In genomic region chr4:145618912-145619638, GRCh38 we compare ENCODE assay signal across 8 cellular contexts. TPM values are rescaled to one million over a fixed set of nuclear protein-coding genes. Genes with fewer than 3 reads are reported as not detected.
DNase-seq lines count a peak whose midpoint lies in the region; ATAC-seq and TF ChIP-seq lines count a peak whose summit lies in the region.

MMAA (plus strand) TSS chr4:145619385; CDS start chr4:145639140, 19,755 bp downstream.

- DNase-seq in DMS 273 treated with DMSO at 0.1 percent for 48 hours (lab: John Stamatoyannopoulos, UW) (peak; percentile 52), OCI-LY7 (ENCODE audit: low spot score) (peak; percentile 95), activated T-cell treated with anti-CD3 and anti-CD28 coated beads for 4 hours (peak; percentile 95), epithelial cell of prostate (ENCODE audit: low read depth, low spot score) (no peak)
- peak; percentile 98 for DNase-seq in stimulated activated CD8-positive, alpha-beta memory T cell treated with anti-CD3 and anti-CD28 coated beads, Interleukin-4, amount 100 ng/mL, for 48 hours

- POLR2A ChIA-PET in OCI-LY7 (lab: Charles Lee) = interaction anchor here (0.5 to 2.9 kb wide), 9 partner anchors 38 to 351 kb away, joined by 3 to 10 read pairs (median 5); no protein-coding TSS in a partner anchor

- H3K27me3 ChIP-seq in HUES6 (ENCODE audit: control insufficient read depth, insufficient read depth, low read length) = no peaks in the 10 kb centered on the region
- no peaks in the 10 kb centered on the region for H3K27me3 ChIP-seq in mucosa of rectum (ENCODE audit: control insufficient read depth in 2 of 2, insufficient read depth in 2 of 2, low read length in 2 of 2)

- peak within 1 kb of the TSS; percentile 91 for H3K27ac ChIP-seq in HUES6 (ENCODE audit: low read depth, low read length)
- H3K27ac ChIP-seq in OCI-LY7 (ENCODE audit: low read depth, low read length, poor library complexity, severe bottlenecking) = peak within 1 kb of the TSS; percentile 92
- H3K27ac ChIP-seq in epithelial cell of prostate = peak within 1 kb of the TSS; percentile 84
- H3K27ac ChIP-seq in mucosa of rectum (ENCODE audit: low read depth in 2 of 2, low read length in 2 of 2) = peak within 1 kb of the TSS; percentile 97 to 99

- H3K4me1 ChIP-seq in HUES6 (ENCODE audit: control insufficient read depth, insufficient read depth, low read length) = peaks cover 19% of the 10 kb centered on the region
- peaks cover 24% of the 10 kb centered on the region for H3K4me1 ChIP-seq in OCI-LY7 (ENCODE audit: insufficient read depth, low read length, poor library complexity, severe bottlenecking)
- H3K4me1 ChIP-seq in mucosa of rectum (ENCODE audit: control insufficient read depth in 2 of 2, insufficient read depth in 2 of 2, low read length in 2 of 2) = peaks cover 5 to 11% of the 10 kb centered on the region in 2 donors

- H3K9me2 ChIP-seq in OCI-LY7 (ENCODE audit: insufficient read depth, low read length) = no peaks in the 10 kb centered on the region

- ATAC-seq in GM21423 (IDR thresholded peaks at IDR 0.05; ENCODE audit: unreplicated experiment) = peak; percentile 88

- H3K9me3 ChIP-seq in HUES6 (ENCODE audit: control insufficient read depth, insufficient read depth, low read depth, low read length) = peaks cover 17% of the 10 kb centered on the region
- H3K9me3 ChIP-seq in OCI-LY7 (ENCODE audit: low read length) = peaks cover 12% of the 10 kb centered on the region; the same call in 1 of the 2 replicates
- H3K9me3 ChIP-seq in mucosa of rectum (ENCODE audit: control insufficient read depth in 2 of 2, low read length in 2 of 2) = no peaks in the 10 kb centered on the region

- H3K36me3 ChIP-seq in HUES6 (ENCODE audit: control insufficient read depth, insufficient read depth, low read length) (no peaks in the 10 kb centered on the region), OCI-LY7 (ENCODE audit: insufficient read depth, low read length) (peaks cover 14% of the 10 kb centered on the region), mucosa of rectum (ENCODE audit: control insufficient read depth in 2 of 2, insufficient read depth in 2 of 2, low read length in 2 of 2) (no peaks in the 10 kb centered on the region)

- H3K4me3 ChIP-seq in HUES6 (ENCODE audit: low read depth, low read length) (peak within 1 kb of the TSS; percentile 75), OCI-LY7 (ENCODE audit: low read depth, low read length, poor library complexity, severe bottlenecking) (peak within 1 kb of the TSS; percentile 97), mucosa of rectum (ENCODE audit: low read length in 2 of 2) (peak within 1 kb of the TSS; percentile 95 to 97)

- intact Hi-C loops in OCI-LY7 (cut with micrococcal nuclease; ENCODE audit: unreplicated experiment) = loop anchor here (1.0 to 10.0 kb wide), 9 partner anchors 118 to 1444 kb away; partner anchors contain the start of genes ABCE1, ANAPC10, OTUD4 and SMAD1

- peak; percentile 81 for TF ChIP-seq CTCF in OCI-LY7 (conservative IDR thresholded peaks at IDR 0.05; ENCODE audit: low read length)

- peak within 1 kb of the TSS; percentile 85 for H3K4me2 ChIP-seq in OCI-LY7 (ENCODE audit: low read length)

- H2AFZ ChIP-seq in OCI-LY7 (ENCODE audit: low read length) = peak within 1 kb of the TSS; percentile 82

- CTCF ChIA-PET in OCI-LY7 (lab: Charles Lee; ENCODE audit: unreplicated experiment) = no interaction called here

- no TSS peak for BruUV-seq in OCI-LY7 (replicated peaks; lab: Mats Ljungman, UMichigan)

- no peaks in the 10 kb centered on the region for H4K20me1 ChIP-seq in OCI-LY7 (ENCODE audit: insufficient read depth, low read length)

- H3K79me2 ChIP-seq in OCI-LY7 (ENCODE audit: insufficient read depth, low read depth, low read length) = peaks cover 12% of the 10 kb centered on the region; the same call in 1 of the 2 replicates

- H3K9ac ChIP-seq in HUES6 (ENCODE audit: low read length) (peak within 1 kb of the TSS; percentile 87), mucosa of rectum (ENCODE audit: low read depth in 1 of 2, low read length in 2 of 2) (peak within 1 kb of the TSS; percentile 96 to 97)

RNA-seq across cellular contexts. Expression of gene MMAA, which starts in this region (rescaled TPM):
- 1.6 and 2.5 TPM in 2 replicates for total RNA-seq in OCI-LY7 (2014; rRNA removed; shearing (Covaris generic))
- total RNA-seq in OCI-LY7 (2022) = 4.3 and 5.4 TPM in 2 replicates
